ENCODE assay signal across 16 cellular contexts in genomic region chr1:91564888-91565700, GRCh38.
DNase-seq lines count a peak whose midpoint lies in the region; ATAC-seq and TF ChIP-seq lines count a peak whose summit lies in the region.
"Had no signal": no experiment of that assay in that cellular context is flagged by ENCODE, and none has a peak within 500 bp of the region (broad histone marks: within the 10 kb centered on the region; RNA-seq: fewer than 3 reads in every experiment).

No MANE protein-coding gene starts in this region.

- H3K18ac ChIP-seq in mesenchymal stem cell (ENCODE audit: low read depth in 1 of 2, low read length in 2 of 2): peak overlapping the region; percentile 1 to 21

- H3K79me1 ChIP-seq in mesenchymal stem cell (replicated peaks; ENCODE audit: low read length, poor library complexity, severe bottlenecking): no peaks in the 10 kb centered on the region

- ATAC-seq in HG03439 (IDR thresholded peaks at IDR 0.05; ENCODE audit: unreplicated experiment): no peak
- no peak for ATAC-seq in GM21576 (IDR thresholded peaks at IDR 0.05; ENCODE audit: unreplicated experiment)

- H3K4ac ChIP-seq in mesenchymal stem cell (ENCODE audit: low read depth in 1 of 2, low read length in 2 of 2): peak overlapping the region in 1 of 2 experiments; percentile 2

- POLR2A ChIA-PET in MCF 10A (lab: Yijun Ruan, JAX): interaction anchor here (0.6 to 1.6 kb wide), 6 partner anchors 28 to 319 kb away, joined by 3 to 8 read pairs (median 4); no protein-coding TSS in a partner anchor

- H3K9ac ChIP-seq in mesenchymal stem cell (ENCODE audit: low read length): peak overlapping the region; percentile 85

- peak overlapping the region; percentile 8 to 75 for H2BK12ac ChIP-seq in mesenchymal stem cell (ENCODE audit: low read length in 2 of 2)

- H3K4me1 Mint-ChIP-seq in MCF 10A (ENCODE audit: insufficient read depth, unreplicated experiment): peaks cover 17% of the 10 kb centered on the region

- peak overlapping the region; percentile 35 for H4K8ac ChIP-seq in mesenchymal stem cell (ENCODE audit: low read length)

- no peak overlapping the region for H3K23ac ChIP-seq in mesenchymal stem cell (ENCODE audit: low read length in 2 of 2)

- no peak overlapping the region for H2BK5ac ChIP-seq in mesenchymal stem cell (ENCODE audit: low read depth, low read length, poor library complexity, severe bottlenecking)

- H2AFZ ChIP-seq in mesenchymal stem cell (ENCODE audit: low read depth, low read length): no peak overlapping the region

- H3K4me1 ChIP-seq in breast epithelium: no peaks in the 10 kb centered on the region
- peaks cover 0 to 8% of the 10 kb centered on the region in 2 donors for H3K4me1 ChIP-seq in esophagus (ENCODE audit: control insufficient read depth in 2 of 2, insufficient read depth in 2 of 2, low read length in 1 of 2)
- peaks cover 5% of the 10 kb centered on the region for H3K4me1 ChIP-seq in mesenchymal stem cell (ENCODE audit: control insufficient read depth, insufficient read depth, low read depth, low read length)
- H3K4me1 ChIP-seq in vagina: peaks cover 28% of the 10 kb centered on the region
- H3K4me1 ChIP-seq: SJCRH30 had no signal

- BruUV-seq in MCF 10A (replicated peaks; lab: Mats Ljungman, UMichigan): no TSS peak

- H4K91ac ChIP-seq in mesenchymal stem cell (ENCODE audit: low read length): peak overlapping the region; percentile 47

- peak overlapping the region; percentile 16 for H2AK5ac ChIP-seq in mesenchymal stem cell (ENCODE audit: low read length, severe bottlenecking)

- peak overlapping the region in 1 of 2 donors; percentile 58 for H3K27ac ChIP-seq in breast epithelium
- H3K27ac ChIP-seq in esophagus (ENCODE audit: low read depth in 2 of 2, low read length in 1 of 2): peak overlapping the region; percentile 76 to 91
- H3K27ac ChIP-seq in mesenchymal stem cell (ENCODE audit: low read length, poor library complexity, severe bottlenecking): no peak overlapping the region
- peak overlapping the region; percentile 69 for H3K27ac ChIP-seq in vagina
- H3K27ac ChIP-seq: SJCRH30, stomach had no signal

- H3K9me3 Mint-ChIP-seq in MCF 10A (ENCODE audit: unreplicated experiment): peaks cover 8% of the 10 kb centered on the region

- H3K4me3 Mint-ChIP-seq in MCF 10A (ENCODE audit: unreplicated experiment): no peak overlapping the region

- no peak overlapping the region for H3K14ac ChIP-seq in mesenchymal stem cell (ENCODE audit: low read length in 2 of 2)

- H3K4me3 ChIP-seq in breast epithelium: no peak overlapping the region
- no peak overlapping the region for H3K4me3 ChIP-seq in esophagus (ENCODE audit: low read depth in 1 of 2, low read length in 2 of 2)
- no peak overlapping the region for H3K4me3 ChIP-seq in mesenchymal stem cell (ENCODE audit: insufficient read depth in 1 of 2, low read depth in 1 of 2, low read length in 2 of 2)
- H3K4me3 ChIP-seq in vagina: no peak overlapping the region
- H3K4me3 ChIP-seq: SJCRH30, stomach had no signal

- H2BK120ac ChIP-seq in mesenchymal stem cell (ENCODE audit: low read depth, low read length): peak overlapping the region; percentile 27

- H3K27me3 Mint-ChIP-seq in MCF 10A (ENCODE audit: insufficient read depth, unreplicated experiment): no peaks in the 10 kb centered on the region

- no peak for TF ChIP-seq CTCF in MCF 10A (IDR thresholded peaks at IDR 0.05; ENCODE audit: unreplicated experiment)
- no peak for TF ChIP-seq CTCF in breast epithelium (IDR thresholded peaks at IDR 0.05)
- no peak for TF ChIP-seq CTCF in vagina (IDR thresholded peaks at IDR 0.05)

- DNase-seq in MCF 10A (ENCODE audit: unreplicated experiment) (no peak), breast epithelium (ENCODE audit: low spot score in 2 of 2) (no peak), mesenchymal stem cell (no peak), vagina (ENCODE audit: extremely low spot score in 2 of 2) (no peak), NOMO-1 (lab: John Stamatoyannopoulos, UW; ENCODE audit: unreplicated experiment in 2 of 2) (no peak)
- DNase-seq: activated T-cell treated with anti-CD3 and anti-CD28 coated beads, Interleukin-2, amount 50 U/mL, for 1 hour; left cardiac atrium; MV-4-11; NCI-H526; posterior cingulate gyrus; SJCRH30; stimulated activated CD4-positive, alpha-beta T cell treated with anti-CD3 and anti-CD28 coated beads, Interleukin-4, amount 100 ng/mL, for 1 hour; stomach had no signal

- 56% methylated on average over 6 of the region's 6 CpGs for WGBS in esophagus, 2 donors
- 73% methylated on average over 4 of the region's 6 CpGs for WGBS in mesenchymal stem cell

- H3K36me3 Mint-ChIP-seq in MCF 10A (ENCODE audit: insufficient read depth, unreplicated experiment): no peaks in the 10 kb centered on the region

- H3K9me3 ChIP-seq in breast epithelium (no peaks in the 10 kb centered on the region), esophagus (ENCODE audit: control insufficient read depth in 2 of 2, insufficient read depth in 1 of 2, low read depth in 1 of 2, low read length in 1 of 2) (peaks cover 0 to 2% of the 10 kb centered on the region in 2 donors), mesenchymal stem cell (ENCODE audit: control insufficient read depth, low read length) (peaks cover 6% of the 10 kb centered on the region), vagina (no peaks in the 10 kb centered on the region)
- H3K9me3 ChIP-seq: SJCRH30, stomach had no signal

- intact Hi-C loops in MCF 10A (cut with micrococcal nuclease): no loop called here
- intact Hi-C loops in breast epithelium (cut with DNase I; ENCODE audit: low total_unique reads): no loop called here
- intact Hi-C loops in vagina (cut with DNase I): no loop called here

- H3K27me3 ChIP-seq in breast epithelium: no peaks in the 10 kb centered on the region
- no peaks in the 10 kb centered on the region for H3K27me3 ChIP-seq in esophagus (ENCODE audit: control insufficient read depth in 1 of 2, insufficient read depth in 2 of 2, low read length in 2 of 2)
- no peaks in the 10 kb centered on the region for H3K27me3 ChIP-seq in mesenchymal stem cell (ENCODE audit: control insufficient read depth in 1 of 2, insufficient read depth in 1 of 2, low read length in 2 of 2)
- H3K27me3 ChIP-seq in vagina: no peaks in the 10 kb centered on the region
- H3K27me3 ChIP-seq: SJCRH30, stomach had no signal

- H3K36me3 ChIP-seq in breast epithelium: no peaks in the 10 kb centered on the region
- no peaks in the 10 kb centered on the region for H3K36me3 ChIP-seq in esophagus (ENCODE audit: control insufficient read depth in 2 of 2, insufficient read depth in 2 of 2, low read length in 1 of 2)
- H3K36me3 ChIP-seq in mesenchymal stem cell (ENCODE audit: control insufficient read depth in 1 of 2, insufficient read depth in 2 of 2, low read depth in 1 of 2, low read length in 2 of 2): peaks cover 0 to 19% of the 10 kb centered on the region in 2 experiments
- H3K36me3 ChIP-seq in vagina: no peaks in the 10 kb centered on the region
- H3K36me3 ChIP-seq: SJCRH30, stomach had no signal

- peak overlapping the region; percentile 40 for H3K27ac Mint-ChIP-seq in MCF 10A (ENCODE audit: low read depth, unreplicated experiment)

- no peak for TF ChIP-seq POLR2A in breast epithelium (IDR thresholded peaks at IDR 0.05)
- no peak for TF ChIP-seq POLR2A in vagina (IDR thresholded peaks at IDR 0.05)

- no peak overlapping the region for H3K4me2 ChIP-seq in mesenchymal stem cell (ENCODE audit: low read length, poor library complexity, severe bottlenecking)

- no peak overlapping the region for H2BK15ac ChIP-seq in mesenchymal stem cell (ENCODE audit: low read depth, poor library complexity, severe bottlenecking)

- CTCF ChIA-PET in MCF 10A (lab: Yijun Ruan, JAX): interaction anchor here (0.6 to 1.0 kb wide), 5 partner anchors 10 to 362 kb away, joined by 3 to 4 read pairs (median 3); no protein-coding TSS in a partner anchor
